2 cellular contexts compared by ENCODE assay signal in genomic region chr2:60745330-60745729, GRCh38.
TF ChIP-seq lines count a peak whose summit lies in the region.

No MANE protein-coding gene starts in this region.

TF ChIP-seq in IMR-90, 13 proteins besides CTCF, POLR2A, EP300 and RAD21:
- no peak for TF ChIP-seq SMC3 (IDR thresholded peaks at IDR 0.05; ENCODE audit: low read depth, low read length)
- no peak for TF ChIP-seq MAZ (IDR thresholded peaks at IDR 0.05; ENCODE audit: borderline replicate concordance, low read depth, low read length)
- no peak for TF ChIP-seq CEBPB (IDR thresholded peaks at IDR 0.05; ENCODE audit: low read depth, low read length)
- no peak for TF ChIP-seq FOS (IDR thresholded peaks at IDR 0.05; ENCODE audit: low read depth, low read length)
- no peak for TF ChIP-seq RFX5 (IDR thresholded peaks at IDR 0.05; ENCODE audit: low read depth, low read length)

TF ChIP-seq in GM12878, 131 proteins besides CTCF, POLR2A, EP300 and RAD21:
- TF ChIP-seq MTA3 (IDR thresholded peaks at IDR 0.05; ENCODE audit: borderline replicate concordance, low read length), result no peak
- no peak for TF ChIP-seq CEBPB (IDR thresholded peaks at IDR 0.05; ENCODE audit: borderline replicate concordance in 1 of 2, low read depth in 2 of 2, low read length in 2 of 2)
- TF ChIP-seq CREM (IDR thresholded peaks at IDR 0.05; ENCODE audit: low read depth), result no peak
- no peak for TF ChIP-seq USF2 (IDR thresholded peaks at IDR 0.05; ENCODE audit: borderline replicate concordance, low read depth, low read length)
- TF ChIP-seq ATF2 (IDR thresholded peaks at IDR 0.05; ENCODE audit: low read length), result no peak
- TF ChIP-seq RAD51 (IDR thresholded peaks at IDR 0.05), result no peak
- TF ChIP-seq ASH2L (IDR thresholded peaks at IDR 0.05; ENCODE audit: borderline replicate concordance, low read depth), result no peak
- TF ChIP-seq JUNB (IDR thresholded peaks at IDR 0.05), result no peak
- TF ChIP-seq HDGF (IDR thresholded peaks at IDR 0.05), result no peak
- no peak for TF ChIP-seq PKNOX1 (IDR thresholded peaks at IDR 0.05)
- no peak for TF ChIP-seq CREB1 (IDR thresholded peaks at IDR 0.05; ENCODE audit: low read depth)
- no peak for TF ChIP-seq CHD1 (IDR thresholded peaks at IDR 0.05; ENCODE audit: low read depth, low read length)
- TF ChIP-seq WRNIP1 (IDR thresholded peaks at IDR 0.05; ENCODE audit: borderline replicate concordance, low read depth, low read length), result no peak
- no peak for TF ChIP-seq LARP7 (IDR thresholded peaks at IDR 0.05)
- no peak for TF ChIP-seq RELA (IDR thresholded peaks at IDR 0.05; ENCODE audit: borderline replicate concordance, partially characterized antibody)
TF ChIP-seq in GM12878: peak in this region for 0.
